8 cellular contexts compared by ENCODE assay signal in the genomic region with DNA sequence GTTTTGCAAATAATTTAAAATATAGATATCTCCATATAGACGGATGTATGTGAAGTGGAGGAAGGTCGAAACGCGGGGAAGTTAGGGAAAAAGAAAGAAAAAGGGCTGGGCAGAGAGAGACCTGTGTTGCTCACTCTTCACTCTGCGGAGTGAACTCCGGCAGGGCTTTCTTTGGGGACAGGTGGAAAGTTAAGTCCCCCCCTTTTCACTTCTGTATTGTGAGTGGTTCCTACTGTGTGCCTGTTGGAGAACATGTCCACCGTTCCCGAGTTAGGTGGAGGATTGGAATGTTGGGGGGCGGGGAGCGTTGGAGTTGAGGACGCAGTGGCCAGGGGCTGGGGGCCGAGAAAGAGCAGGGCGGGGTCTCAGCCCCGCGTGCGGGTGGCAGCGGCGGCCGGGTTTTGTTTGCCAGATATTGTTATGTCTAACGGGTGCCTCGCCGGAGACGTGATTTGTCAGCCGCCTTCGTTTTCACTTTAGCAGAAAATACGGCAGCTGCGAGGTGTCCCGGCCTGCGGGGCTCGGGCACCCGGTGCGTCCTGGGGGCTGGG.
DNase-seq lines count a peak whose midpoint lies in the region; ATAC-seq, FAIRE-seq and TF ChIP-seq lines count a peak whose summit lies in the region.

No MANE protein-coding gene starts in this region.

- peaks cover 52% of the 10 kb centered on the region for H3K27me3 ChIP-seq in A673 (replicated peaks; ENCODE audit: insufficient read depth, low read depth, low read length, poor library complexity)
- H3K27me3 ChIP-seq in iPS-18a (ENCODE audit: control insufficient read depth, insufficient read depth, low read length): peaks cover 96% of the 10 kb centered on the region

- peak overlapping the region; percentile 10 for H3K27ac ChIP-seq in A673 (ENCODE audit: low read depth, low read length, poor library complexity, severe bottlenecking)
- no peak overlapping the region for H3K27ac ChIP-seq in iPS-18a (ENCODE audit: low read length)

- ATAC-seq in GM21526 (IDR thresholded peaks at IDR 0.05; ENCODE audit: low FRiP score, unreplicated experiment): peak; percentile 36
- no peak for ATAC-seq in stimulated activated memory B cell treated with anti-CD40 and anti-IgM and Interleukin-4, amounts not matched to agents 10 μg/mL and 1 μg/mL and 100 μg/mL, for 72 hours

- H3K4me1 ChIP-seq in A673 (ENCODE audit: insufficient read depth, low read length, poor library complexity, severe bottlenecking): peaks cover 18% of the 10 kb centered on the region
- H3K4me1 ChIP-seq in iPS-18a (ENCODE audit: control insufficient read depth, low read depth, low read length): peaks cover 26% of the 10 kb centered on the region

- POLR2A ChIA-PET in A673 (lab: Charles Lee; ENCODE audit: low non-redundant PET): no interaction called here

- no peak for TF ChIP-seq CTCF in A673 (conservative IDR thresholded peaks at IDR 0.05; ENCODE audit: low read depth, low read length)

- H3K9me3 ChIP-seq in A673 (ENCODE audit: low read depth, low read length, poor library complexity, severe bottlenecking): no peaks in the 10 kb centered on the region
- H3K9me3 ChIP-seq in iPS-18a (ENCODE audit: control insufficient read depth, low read depth, low read length): no peaks in the 10 kb centered on the region

- H3K27me3 Mint-ChIP-seq in activated T-helper 1 cell treated with anti-CD3 and anti-CD28 coated beads, Interleukin-12 subunit alpha, Interleukin-12 subunit beta, Interleukin-2, Interleukin-4 antibody, amounts not matched to agents 30 ng/mL and 10 ng/mL and 1 ng/mL, durations not matched to agents 14 hours and 24 hours and 36 hours (ENCODE audit: insufficient read depth): peaks cover 64% of the 10 kb centered on the region
- H3K27me3 Mint-ChIP-seq in stimulated activated memory B cell treated with anti-CD40 and anti-IgM and Interleukin-4, amounts not matched to agents 10 μg/mL and 1 μg/mL and 100 μg/mL, for 72 hours: peaks cover 73% of the 10 kb centered on the region

- H3K9me3 Mint-ChIP-seq in activated T-helper 1 cell treated with anti-CD3 and anti-CD28 coated beads, Interleukin-12 subunit alpha, Interleukin-12 subunit beta, Interleukin-2, Interleukin-4 antibody, amounts not matched to agents 30 ng/mL and 10 ng/mL and 1 ng/mL, durations not matched to agents 14 hours and 24 hours and 36 hours: peaks cover 4% of the 10 kb centered on the region
- H3K9me3 Mint-ChIP-seq in stimulated activated memory B cell treated with anti-CD40 and anti-IgM and Interleukin-4, amounts not matched to agents 10 μg/mL and 1 μg/mL and 100 μg/mL, for 72 hours: peaks cover 4% of the 10 kb centered on the region

- peaks cover 20% of the 10 kb centered on the region for H3K4me1 Mint-ChIP-seq in activated T-helper 1 cell treated with anti-CD3 and anti-CD28 coated beads, Interleukin-12 subunit alpha, Interleukin-12 subunit beta, Interleukin-2, Interleukin-4 antibody, amounts not matched to agents 30 ng/mL and 10 ng/mL and 1 ng/mL, durations not matched to agents 14 hours and 24 hours and 36 hours (ENCODE audit: low read depth)
- H3K4me1 Mint-ChIP-seq in stimulated activated memory B cell treated with anti-CD40 and anti-IgM and Interleukin-4, amounts not matched to agents 10 μg/mL and 1 μg/mL and 100 μg/mL, for 72 hours: peaks cover 21% of the 10 kb centered on the region

- FAIRE-seq in HTR-8/SVneo (lab: Jason Lieb, UNC): no peak

- CTCF ChIA-PET in A673 (lab: Charles Lee): no interaction called here

- peak overlapping the region; percentile 86 for H3K4me3 Mint-ChIP-seq in activated T-helper 1 cell treated with anti-CD3 and anti-CD28 coated beads, Interleukin-12 subunit alpha, Interleukin-12 subunit beta, Interleukin-2, Interleukin-4 antibody, amounts not matched to agents 30 ng/mL and 10 ng/mL and 1 ng/mL, durations not matched to agents 14 hours and 24 hours and 36 hours
- H3K4me3 Mint-ChIP-seq in stimulated activated memory B cell treated with anti-CD40 and anti-IgM and Interleukin-4, amounts not matched to agents 10 μg/mL and 1 μg/mL and 100 μg/mL, for 72 hours: peak overlapping the region; percentile 63

- DNase-seq in A673 (ENCODE audit: low spot score): no peak
- DNase-seq in activated T-helper 1 cell treated with anti-CD3 and anti-CD28 coated beads, Interleukin-12 subunit alpha, Interleukin-12 subunit beta, Interleukin-2, Interleukin-4 antibody, amounts not matched to agents 30 ng/mL and 10 ng/mL and 1 ng/mL, durations not matched to agents 14 hours and 24 hours and 36 hours (ENCODE audit: low spot score): no peak
- no peak for DNase-seq in activated CD4-positive, CD25-positive, alpha-beta regulatory T cell (lab: John Stamatoyannopoulos, UW)
- DNase-seq in DMS153 treated with DMSO at 0.1 percent for 48 hours (lab: John Stamatoyannopoulos, UW; ENCODE audit: unreplicated experiment): no peak
- DNase-seq in HTR-8/SVneo (ENCODE audit: insufficient read length, low spot score): no peak

- peak overlapping the region; percentile 63 for H3K4me3 ChIP-seq in A673 (ENCODE audit: low read depth, low read length, poor library complexity, severe bottlenecking)
- H3K4me3 ChIP-seq in iPS-18a (ENCODE audit: low read length): peak overlapping the region; percentile 58

- H3K27ac Mint-ChIP-seq in activated T-helper 1 cell treated with anti-CD3 and anti-CD28 coated beads, Interleukin-12 subunit alpha, Interleukin-12 subunit beta, Interleukin-2, Interleukin-4 antibody, amounts not matched to agents 30 ng/mL and 10 ng/mL and 1 ng/mL, durations not matched to agents 14 hours and 24 hours and 36 hours: peak overlapping the region; percentile 87
- H3K27ac Mint-ChIP-seq in stimulated activated memory B cell treated with anti-CD40 and anti-IgM and Interleukin-4, amounts not matched to agents 10 μg/mL and 1 μg/mL and 100 μg/mL, for 72 hours: peak overlapping the region; percentile 11

- intact Hi-C loops in A673 (cut with micrococcal nuclease; ENCODE audit: unreplicated experiment): loop anchor here (5.0 kb wide), 1 partner anchor 180 kb away; no protein-coding TSS in a partner anchor
- intact Hi-C loops in activated T-helper 1 cell treated with anti-CD3 and anti-CD28 coated beads, Interleukin-12 subunit alpha, Interleukin-12 subunit beta, Interleukin-2, Interleukin-4 antibody, amounts not matched to agents 30 ng/mL and 10 ng/mL and 1 ng/mL, durations not matched to agents 14 hours and 24 hours and 36 hours (cut with micrococcal nuclease): loop anchor here (2.0 to 10.0 kb wide), 4 partner anchors 148 to 1998 kb away; partner anchors contain the start of gene ZNF536

- no peak overlapping the region for H3K9ac ChIP-seq in iPS-18a (ENCODE audit: low read length)

- no peaks in the 10 kb centered on the region for H3K36me3 ChIP-seq in A673 (ENCODE audit: insufficient read depth, low read length, poor library complexity, severe bottlenecking)
- no peaks in the 10 kb centered on the region for H3K36me3 ChIP-seq in iPS-18a (ENCODE audit: control insufficient read depth, low read depth, low read length)

- BruUV-seq in A673 (replicated peaks; lab: Mats Ljungman, UMichigan): no TSS peak

- peaks cover 7% of the 10 kb centered on the region for H3K36me3 Mint-ChIP-seq in activated T-helper 1 cell treated with anti-CD3 and anti-CD28 coated beads, Interleukin-12 subunit alpha, Interleukin-12 subunit beta, Interleukin-2, Interleukin-4 antibody, amounts not matched to agents 30 ng/mL and 10 ng/mL and 1 ng/mL, durations not matched to agents 14 hours and 24 hours and 36 hours (ENCODE audit: low read depth)
- peaks cover 7% of the 10 kb centered on the region for H3K36me3 Mint-ChIP-seq in stimulated activated memory B cell treated with anti-CD40 and anti-IgM and Interleukin-4, amounts not matched to agents 10 μg/mL and 1 μg/mL and 100 μg/mL, for 72 hours
